ENCODE assay signal across 1 cellular context in genomic region chr15:30435878-30436277, GRCh38. TPM values are rescaled to one million over a fixed set of nuclear protein-coding genes. Genes with fewer than 3 reads are reported as not detected.
"Had no signal": no experiment of that assay in that cellular context is flagged by ENCODE, and none has a peak within 500 bp of the region (broad histone marks: within the 10 kb centered on the region; RNA-seq: fewer than 3 reads in every experiment).

No MANE protein-coding gene starts in this region.

RNA-seq across cellular contexts. Expression of gene CHRFAM7A, which starts 42.5 kb away (rescaled TPM):
- total RNA-seq: K562 had no signal
